12 cellular contexts compared by ENCODE assay signal in genomic region chr10:21334891-21335696, GRCh38.
DNase-seq lines count a peak whose midpoint lies in the region; ATAC-seq, FAIRE-seq and TF ChIP-seq lines count a peak whose summit lies in the region.
"Had no signal": no experiment of that assay in that cellular context is flagged by ENCODE, and none has a peak within 500 bp of the region (broad histone marks: within the 10 kb centered on the region; RNA-seq: fewer than 3 reads in every experiment).

No MANE protein-coding gene starts in this region.

- H3K27me3 Mint-ChIP-seq in neural progenitor cell (ENCODE audit: insufficient read depth, low read depth), result peaks cover 3% of the 10 kb centered on the region
- H3K27me3 Mint-ChIP-seq in CD8-positive, alpha-beta memory T cell, result peaks cover 3 to 6% of the 10 kb centered on the region in 2 donors
- H3K27me3 Mint-ChIP-seq: stimulated activated naive B cell treated with anti-CD40 and anti-IgM and Interleukin-4, amounts not matched to agents 10 μg/mL and 1 μg/mL and 100 μg/mL, for 72 hours had no signal

- intact Hi-C loops in esophagus squamous epithelium (cut with DNase I), result no loop called here

- peaks cover 21% of the 10 kb centered on the region for H3K4me1 Mint-ChIP-seq in neural progenitor cell
- H3K4me1 Mint-ChIP-seq in CD8-positive, alpha-beta memory T cell, result no peaks in the 10 kb centered on the region
- H3K4me1 Mint-ChIP-seq: stimulated activated naive B cell treated with anti-CD40 and anti-IgM and Interleukin-4, amounts not matched to agents 10 μg/mL and 1 μg/mL and 100 μg/mL, for 72 hours had no signal

- CTCF ChIA-PET in CD8-positive, alpha-beta memory T cell (lab: Charles Lee), result no interaction called here

- H4K20me1 ChIP-seq in neural progenitor cell (ENCODE audit: low read depth), result no peaks in the 10 kb centered on the region

- H3K36me3 ChIP-seq in BE2C, result no peaks in the 10 kb centered on the region
- no peaks in the 10 kb centered on the region for H3K36me3 ChIP-seq in esophagus squamous epithelium
- H3K36me3 ChIP-seq in neural progenitor cell, result no peaks in the 10 kb centered on the region
- no peaks in the 10 kb centered on the region for H3K36me3 ChIP-seq in CD8-positive, alpha-beta memory T cell (ENCODE audit: insufficient read depth, low read length)

- POLR2A ChIA-PET in CD8-positive, alpha-beta memory T cell (lab: Charles Lee), result no interaction called here

- peak overlapping the region; percentile 37 for H3K27ac Mint-ChIP-seq in neural progenitor cell
- no peak overlapping the region for H3K27ac Mint-ChIP-seq in CD8-positive, alpha-beta memory T cell
- H3K27ac Mint-ChIP-seq: stimulated activated naive B cell treated with anti-CD40 and anti-IgM and Interleukin-4, amounts not matched to agents 10 μg/mL and 1 μg/mL and 100 μg/mL, for 72 hours had no signal

- peak; percentile 63 for DNase-seq in BE2C
- DNase-seq in RCC 7860 (ENCODE audit: low spot score), result peak; percentile 95
- no peak for DNase-seq in esophagus squamous epithelium (lab: John Stamatoyannopoulos, UW)
- no peak for DNase-seq in neural progenitor cell (ENCODE audit: low spot score)
- DNase-seq in activated T-cell treated with anti-CD3 and anti-CD28 coated beads for 4 hours, result no peak
- DNase-seq in CD8-positive, alpha-beta memory T cell, result no peak
- DNase-seq in DMS79 treated with DMSO at 0.1 percent for 48 hours (lab: John Stamatoyannopoulos, UW), result no peak
- DNase-seq: activated naive CD4-positive, alpha-beta T cell; NCI-H526; stimulated activated naive B cell treated with anti-CD40 and anti-IgM and Interleukin-4, amounts not matched to agents 10 μg/mL and 1 μg/mL and 100 μg/mL, for 72 hours had no signal

- no peak overlapping the region for H3K4me3 Mint-ChIP-seq in neural progenitor cell
- H3K4me3 Mint-ChIP-seq in CD8-positive, alpha-beta memory T cell, result no peak overlapping the region
- H3K4me3 Mint-ChIP-seq: stimulated activated naive B cell treated with anti-CD40 and anti-IgM and Interleukin-4, amounts not matched to agents 10 μg/mL and 1 μg/mL and 100 μg/mL, for 72 hours had no signal

- no peak for TF ChIP-seq POLR2A in esophagus squamous epithelium (IDR thresholded peaks at IDR 0.05)

- no peak overlapping the region for H3K4me2 ChIP-seq in neural progenitor cell

- WGBS in esophagus squamous epithelium, 2 donors, result 19 to 37% methylated on average over 8 to 14 of the region's 14 CpGs

- peak; percentile 91 for FAIRE-seq in RCC 7860 (lab: Jason Lieb, UNC)
- FAIRE-seq: G401.6 had no signal

- H3K4me1 ChIP-seq in BE2C (peaks cover 2% of the 10 kb centered on the region; the same call in 1 of the 2 replicates), esophagus squamous epithelium (peaks cover 10 to 38% (median 18%) of the 10 kb centered on the region in 3 donors), neural progenitor cell (no peaks in the 10 kb centered on the region)
- H3K4me1 ChIP-seq in CD8-positive, alpha-beta memory T cell (ENCODE audit: insufficient read depth, low read length), result no peaks in the 10 kb centered on the region

- no peaks in the 10 kb centered on the region for H3F3A ChIP-seq in neural progenitor cell (ENCODE audit: low read depth)

- no peak for ATAC-seq in HG03175 (IDR thresholded peaks at IDR 0.05; ENCODE audit: unreplicated experiment)
- ATAC-seq: stimulated activated naive B cell treated with anti-CD40 and anti-IgM and Interleukin-4, amounts not matched to agents 10 μg/mL and 1 μg/mL and 100 μg/mL, for 72 hours had no signal

- no peak overlapping the region for H2AFZ ChIP-seq in neural progenitor cell (replicated peaks)

- no peaks in the 10 kb centered on the region for H3K9me3 Mint-ChIP-seq in neural progenitor cell
- peaks cover 0 to 3% (median 0%) of the 10 kb centered on the region in 5 donors for H3K9me3 Mint-ChIP-seq in CD8-positive, alpha-beta memory T cell

- no peak overlapping the region for H3K9ac ChIP-seq in neural progenitor cell

- no peaks in the 10 kb centered on the region for H3K79me2 ChIP-seq in neural progenitor cell (ENCODE audit: low read depth)

- peak overlapping the region; percentile 58 to 74 (median 62) for H3K27ac ChIP-seq in esophagus squamous epithelium
- no peak overlapping the region for H3K27ac ChIP-seq in neural progenitor cell
- no peak overlapping the region for H3K27ac ChIP-seq in CD8-positive, alpha-beta memory T cell (ENCODE audit: low read depth, low read length)

- H3K27me3 ChIP-seq in BE2C (no peaks in the 10 kb centered on the region), esophagus squamous epithelium (no peaks in the 10 kb centered on the region), neural progenitor cell (no peaks in the 10 kb centered on the region)
- H3K27me3 ChIP-seq in CD8-positive, alpha-beta memory T cell (ENCODE audit: insufficient read depth, low read length, poor library complexity, severe bottlenecking), result no peaks in the 10 kb centered on the region

- H3K36me3 Mint-ChIP-seq in neural progenitor cell, result no peaks in the 10 kb centered on the region
- no peaks in the 10 kb centered on the region for H3K36me3 Mint-ChIP-seq in CD8-positive, alpha-beta memory T cell
- H3K36me3 Mint-ChIP-seq: stimulated activated naive B cell treated with anti-CD40 and anti-IgM and Interleukin-4, amounts not matched to agents 10 μg/mL and 1 μg/mL and 100 μg/mL, for 72 hours had no signal

- H3K4me3 ChIP-seq in BE2C (ENCODE audit: low read depth, low read length) (no peak overlapping the region), esophagus squamous epithelium (no peak overlapping the region), neural progenitor cell (no peak overlapping the region)
- H3K4me3 ChIP-seq in CD8-positive, alpha-beta memory T cell (ENCODE audit: low read length), result no peak overlapping the region

- H3K9me3 ChIP-seq in BE2C, result no peaks in the 10 kb centered on the region
- H3K9me3 ChIP-seq in esophagus squamous epithelium, result no peaks in the 10 kb centered on the region
- no peaks in the 10 kb centered on the region for H3K9me3 ChIP-seq in neural progenitor cell (ENCODE audit: low read depth)
- H3K9me3 ChIP-seq in CD8-positive, alpha-beta memory T cell (ENCODE audit: low read length), result no peaks in the 10 kb centered on the region

- TF ChIP-seq CTCF in BE2C (IDR thresholded peaks at IDR 0.05; ENCODE audit: low read depth, low read length) (no peak), esophagus squamous epithelium (IDR thresholded peaks at IDR 0.05) (no peak), neural progenitor cell (IDR thresholded peaks at IDR 0.05) (no peak)

Comparison
In these comparisons a context has a peak if more than half of its experiments do, and no peak if none do; other contexts are left out.
1. DNase-seq: peak in BE2C (single experiment) and RCC 7860 (single experiment); none in esophagus squamous epithelium (single experiment), neural progenitor cell (single experiment), activated T-cell treated with anti-CD3 and anti-CD28 coated beads for 4 hours (single experiment), CD8-positive, alpha-beta memory T cell (0 of 5) and DMS79 treated with DMSO at 0.1 percent for 48 hours (single experiment).
2. H3K27ac ChIP-seq: peak in esophagus squamous epithelium (4 of 4); none in neural progenitor cell (single experiment) and CD8-positive, alpha-beta memory T cell (single experiment).